In genomic region chr20:48626226-48626937, GRCh38 we compare ENCODE assay signal across 12 cellular contexts.
DNase-seq lines count a peak whose midpoint lies in the region; ATAC-seq and TF ChIP-seq lines count a peak whose summit lies in the region.
"Had no signal": no experiment of that assay in that cellular context is flagged by ENCODE, and none has a peak within 500 bp of the region (broad histone marks: within the 10 kb centered on the region; RNA-seq: fewer than 3 reads in every experiment).

No MANE protein-coding gene starts in this region.

- DNase-seq in NCI-H1694 treated with DMSO at 0.1 percent for 48 hours (lab: John Stamatoyannopoulos, UW): peak; percentile 7
- DNase-seq in NCI-H1694 (lab: John Stamatoyannopoulos, UW): no peak
- peak; percentile 12 for DNase-seq in SK-MEL-5 (ENCODE audit: low read depth, low spot score)
- DNase-seq in coronary artery (ENCODE audit: low spot score): no peak
- DNase-seq in posterior vena cava (ENCODE audit: low spot score): peak; percentile 83
- DNase-seq in foreskin melanocyte: no peak
- DNase-seq in iPS-NIHi11 (ENCODE audit: low spot score): no peak
- DNase-seq: GDM1, NCI-H345 had no signal

- TF ChIP-seq CTCF in coronary artery (IDR thresholded peaks at IDR 0.05): no peak

- intact Hi-C loops in posterior vena cava (cut with DNase I): no loop called here

- peak overlapping the region; percentile 47 to 78 for H3K27ac ChIP-seq in coronary artery
- H3K27ac ChIP-seq: 22Rv1, prostate gland had no signal

- ATAC-seq in HG03521 (IDR thresholded peaks at IDR 0.05; ENCODE audit: unreplicated experiment): no peak

- in situ Hi-C loops in SK-MEL-5 (cut with HindIII; ENCODE audit: low pct_unique_long_range_greater_than_20kb, low sequenced_read_pairs): no loop called here

- no peak overlapping the region for H3K4me3 ChIP-seq in coronary artery
- H3K4me3 ChIP-seq: prostate gland had no signal

Comparison
In these comparisons a context has a peak if more than half of its experiments do, and no peak if none do; other contexts are left out.
1. DNase-seq: peak in NCI-H1694 treated with DMSO at 0.1 percent for 48 hours (single experiment), SK-MEL-5 (single experiment) and posterior vena cava (single experiment); none in NCI-H1694 (single experiment), coronary artery (single experiment), foreskin melanocyte (single experiment) and iPS-NIHi11 (single experiment).